Comparison of ENCODE assay signal across 34 cellular contexts in the genomic region with DNA sequence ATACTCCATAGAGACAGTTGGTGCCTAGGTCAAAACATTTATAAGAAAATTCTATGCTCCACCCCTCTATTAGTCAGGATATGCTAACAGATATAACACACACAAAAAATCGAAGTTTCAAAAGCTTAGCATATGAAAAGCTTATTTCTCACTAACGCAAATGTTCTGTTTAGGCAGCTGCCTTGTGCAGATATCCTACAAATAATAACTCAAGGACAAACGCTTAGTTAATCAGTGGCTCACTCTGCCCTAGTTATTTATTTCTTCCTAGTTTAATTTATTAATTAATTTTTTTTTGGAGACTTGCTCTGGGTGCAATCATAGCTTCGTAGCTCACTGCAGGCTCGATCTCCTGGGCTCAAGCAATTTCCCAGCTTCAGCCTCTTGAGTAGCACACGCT.
"Had no signal": no experiment of that assay in that cellular context is flagged by ENCODE, and none has a peak within 500 bp of the region (broad histone marks: within the 10 kb centered on the region; RNA-seq: fewer than 3 reads in every experiment).

No MANE protein-coding gene starts in this region.

- H3K27me3 ChIP-seq: MG63 had no signal

- H3K4me3 ChIP-seq: MG63 had no signal

- H3K9me3 ChIP-seq: MG63 had no signal

- H3K27ac ChIP-seq: KMS-11 had no signal

- DNase-seq: Karpas-422, Kasumi-1, KG1, MG63, MM.1S, MV-4-11, NCI-H1048, NCI-H1092, NCI-H1092 treated with DMSO at 0.1 percent for 48 hours, NCI-H1105, NCI-H1105 treated with DMSO at 0.1 percent for 48 hours, NCI-H1417, NCI-H1417 treated with DMSO at 0.1 percent for 48 hours, NCI-H1436, NCI-H1436 treated with DMSO at 0.1 percent for 48 hours, NCI-H146, NCI-H1694, NCI-H1694 treated with DMSO at 0.1 percent for 48 hours, NCI-H187, NCI-H187 treated with DMSO at 0.1 percent for 48 hours, NCI-H1930, NCI-H2029, NCI-H2029 treated with DMSO at 0.1 percent for 48 hours, NCI-H2081, NCI-H2081 treated with DMSO at 0.1 percent for 48 hours, NCI-H2107, NCI-H2171, NCI-H2171 treated with DMSO at 0.1 percent for 48 hours, NCI-H2227 treated with DMSO at 0.1 percent for 48 hours, NCI-H226, NCI-H345, NCI-H446, NCI-H446 treated with DMSO at 0.1 percent for 48 hours had no signal

- H3K36me3 ChIP-seq: MG63 had no signal
